ENCODE assay signal across 8 cellular contexts in genomic region chr4:70993181-70994068, GRCh38. TPM values are rescaled to one million over a fixed set of nuclear protein-coding genes. Genes with fewer than 3 reads are reported as not detected.
DNase-seq lines count a peak whose midpoint lies in the region; FAIRE-seq and TF ChIP-seq lines count a peak whose summit lies in the region.

DCK (plus strand) TSS chr4:70993649; CDS start chr4:70993836, 187 bp downstream.

- H3K27ac ChIP-seq in MM.1S (ENCODE audit: low read length) = peak within 1 kb of the TSS; percentile 55; the same call in 1 of the 2 replicates
- H3K27ac ChIP-seq in SJSA1 = peak within 1 kb of the TSS; percentile 64
- peak within 1 kb of the TSS; percentile 91 for H3K27ac ChIP-seq in neuronal stem cell (replicated peaks; ENCODE audit: low read length)
- H3K27ac ChIP-seq in subcutaneous abdominal adipose tissue (ENCODE audit: low read depth, low read length) = peak within 1 kb of the TSS; percentile 79

- H3F3A ChIP-seq in MM.1S (ENCODE audit: insufficient read depth, low read length) = peaks cover 18% of the 10 kb centered on the region

- H3K27me3 ChIP-seq in MM.1S (replicated peaks; ENCODE audit: insufficient read depth, low read length) = no peaks in the 10 kb centered on the region
- H3K27me3 ChIP-seq in SJSA1 (replicated peaks) = no peaks in the 10 kb centered on the region
- no peaks in the 10 kb centered on the region for H3K27me3 ChIP-seq in neuronal stem cell (ENCODE audit: control insufficient read depth in 3 of 3, insufficient read depth in 3 of 3, low read depth in 1 of 3, low read length in 3 of 3)
- no peaks in the 10 kb centered on the region for H3K27me3 ChIP-seq in subcutaneous abdominal adipose tissue (ENCODE audit: control insufficient read depth in 5 of 5, insufficient read depth in 4 of 5, low read length in 5 of 5)

- peak within 1 kb of the TSS; percentile 75 for H2AK5ac ChIP-seq in neuronal stem cell (ENCODE audit: low read depth, low read length)

- H3K9me3 ChIP-seq in MM.1S (replicated peaks; ENCODE audit: insufficient read depth, low read length) (no peaks in the 10 kb centered on the region), SJSA1 (replicated peaks) (no peaks in the 10 kb centered on the region), neuronal stem cell (replicated peaks in 1 of 2; ENCODE audit: control insufficient read depth in 2 of 2, insufficient read depth in 1 of 2, low read depth in 1 of 2, low read length in 2 of 2) (peaks cover 0 to 42% of the 10 kb centered on the region in 2 donors), subcutaneous abdominal adipose tissue (ENCODE audit: control insufficient read depth in 5 of 5, low read length in 5 of 5) (no peaks in the 10 kb centered on the region)

- H2BK15ac ChIP-seq in neuronal stem cell (ENCODE audit: low read length) = peak within 1 kb of the TSS; percentile 58

- peak within 1 kb of the TSS; percentile 99 for H3K18ac ChIP-seq in neuronal stem cell (ENCODE audit: low read length)

- peak within 1 kb of the TSS; percentile 90 for H3K23ac ChIP-seq in neuronal stem cell (ENCODE audit: low read depth, low read length, poor library complexity)

- H3K9me2 ChIP-seq in MM.1S (replicated peaks; ENCODE audit: insufficient read depth, low read length) = no peaks in the 10 kb centered on the region

- H4K20me1 ChIP-seq in MM.1S (ENCODE audit: insufficient read depth, low read length) = peaks cover 8% of the 10 kb centered on the region; the same call in 1 of the 2 replicates

- H3K4me1 ChIP-seq in MM.1S (ENCODE audit: low read length) = peaks cover 23% of the 10 kb centered on the region; the same call in 1 of the 2 replicates
- peaks cover 18% of the 10 kb centered on the region for H3K4me1 ChIP-seq in SJSA1 (replicated peaks)
- H3K4me1 ChIP-seq in neuronal stem cell (ENCODE audit: control insufficient read depth in 2 of 2, insufficient read depth in 1 of 2, low read depth in 1 of 2, low read length in 2 of 2) = peaks cover 3 to 5% of the 10 kb centered on the region in 2 donors
- H3K4me1 ChIP-seq in subcutaneous abdominal adipose tissue (ENCODE audit: control insufficient read depth in 5 of 5, insufficient read depth in 5 of 5, low read length in 5 of 5) = peaks cover 4 to 38% (median 21%) of the 10 kb centered on the region in 5 donors

- peak within 1 kb of the TSS; percentile 72 for H3K4ac ChIP-seq in neuronal stem cell (ENCODE audit: low read length)

- H3K79me1 ChIP-seq in neuronal stem cell (ENCODE audit: low read depth, low read length) = peaks cover 4% of the 10 kb centered on the region

- H3K36me3 ChIP-seq in MM.1S (replicated peaks; ENCODE audit: insufficient read depth, low read length) = peaks cover 7% of the 10 kb centered on the region; the same call in 1 of the 2 replicates
- peaks cover 22% of the 10 kb centered on the region for H3K36me3 ChIP-seq in SJSA1
- peaks cover under 1 to 42% of the 10 kb centered on the region in 2 donors for H3K36me3 ChIP-seq in neuronal stem cell (replicated peaks in 1 of 2; ENCODE audit: control insufficient read depth in 2 of 2, insufficient read depth in 2 of 2, low read length in 2 of 2)
- peaks cover 0 to under 1% (median 0%) of the 10 kb centered on the region in 5 donors for H3K36me3 ChIP-seq in subcutaneous abdominal adipose tissue (ENCODE audit: control insufficient read depth in 5 of 5, insufficient read depth in 5 of 5, low read length in 5 of 5)

- whole genome bisulfite sequencing in neuronal stem cell (ENCODE audit: extremely low coverage in 2 of 2, insufficient read length in 2 of 2, insufficient replicate concordance in 1 of 2), 2 donors = no CpG with 5 or more reads among the region's 74 CpGs

- DNase-seq in GF-D8 (lab: John Stamatoyannopoulos, UW) (peak; percentile 72), HCEC 1CT (peak; percentile 77), MM.1S (peak; percentile 95), SJSA1 (ENCODE audit: low read depth in 1 of 2, low spot score in 2 of 2) (peak; percentile 92 to 95), frontal cortex (ENCODE audit: low spot score in 2 of 2) (peak; percentile 92 to 94), neuronal stem cell (ENCODE audit: low spot score) (peak; percentile 89)
- DNase-seq in activated naive CD4-positive, alpha-beta T cell (lab: John Stamatoyannopoulos, UW) = peak; percentile 57 to 77 (median 64)

- H4K91ac ChIP-seq in neuronal stem cell (ENCODE audit: low read depth, low read length, poor library complexity) = peak within 1 kb of the TSS; percentile 95

- no peak within 1 kb of the TSS for H2BK12ac ChIP-seq in neuronal stem cell (ENCODE audit: low read length)

- H3K14ac ChIP-seq in neuronal stem cell (ENCODE audit: low read length) = peak within 1 kb of the TSS; percentile 96

- no peak for TF ChIP-seq CTCF in MM.1S (IDR thresholded peaks at IDR 0.05; ENCODE audit: low read length)

- peak within 1 kb of the TSS; percentile 75 for H3K9ac ChIP-seq in MM.1S (ENCODE audit: low read length)
- H3K9ac ChIP-seq in neuronal stem cell (ENCODE audit: low read depth, low read length, poor library complexity) = peak within 1 kb of the TSS; percentile 93
- H3K9ac ChIP-seq in subcutaneous abdominal adipose tissue (ENCODE audit: low read length in 5 of 5) = peak within 1 kb of the TSS; percentile 90 to 95 (median 94)

- peak within 1 kb of the TSS; percentile 98 for H3K4me3 ChIP-seq in MM.1S (ENCODE audit: low read length)
- H3K4me3 ChIP-seq in SJSA1 = peak within 1 kb of the TSS; percentile 66
- peak within 1 kb of the TSS; percentile 98 to 100 for H3K4me3 ChIP-seq in neuronal stem cell (ENCODE audit: low read length in 2 of 2)
- peak within 1 kb of the TSS; percentile 93 to 98 (median 97) for H3K4me3 ChIP-seq in subcutaneous abdominal adipose tissue (ENCODE audit: low read depth in 1 of 5, low read length in 5 of 5)

- H3K4me2 ChIP-seq in MM.1S (ENCODE audit: low read depth, low read length) (peak within 1 kb of the TSS; percentile 86), neuronal stem cell (ENCODE audit: insufficient read depth, low read length, poor library complexity, severe bottlenecking) (peak within 1 kb of the TSS; percentile 61)

- peaks cover 54% of the 10 kb centered on the region for H3K79me2 ChIP-seq in MM.1S (ENCODE audit: low read length)

- H2AFZ ChIP-seq in MM.1S (ENCODE audit: low read length) (peak within 1 kb of the TSS; percentile 64), neuronal stem cell (ENCODE audit: low read length) (peak within 1 kb of the TSS; percentile 95)

- H2BK120ac ChIP-seq in neuronal stem cell (ENCODE audit: low read depth, low read length) = no peak within 1 kb of the TSS

- H2BK5ac ChIP-seq in neuronal stem cell (ENCODE audit: low read length) = peak within 1 kb of the TSS; percentile 92

- no peak within 1 kb of the TSS for H4K8ac ChIP-seq in neuronal stem cell (ENCODE audit: low read depth, low read length)

- no peak for FAIRE-seq in frontal cortex (lab: Jason Lieb, UNC)

RNA-seq across cellular contexts. Expression of gene DCK, which starts in this region (rescaled TPM):
- total RNA-seq in SJSA1 (2014; rRNA removed; shearing (Covaris generic)) = 57.8 and 73.5 TPM in 2 replicates
- 140 TPM for total RNA-seq in frontal cortex
- 18.1 TPM for polyA plus RNA-seq in neuronal stem cell (2013, experiment 1 of 2)
- polyA plus RNA-seq in neuronal stem cell (2013, experiment 2 of 2) = 18.0 TPM

Comparison
In these comparisons a context has a peak if more than half of its experiments do, and no peak if none do; other contexts are left out.
1. Peak in every context shown above with its lines: DNase-seq, H3K4me3 ChIP-seq and H3K27ac ChIP-seq.